Comparison of ENCODE assay signal across 35 cellular contexts in genomic region chr16:56583351-56583910, GRCh38. TPM values are rescaled to one million over a fixed set of nuclear protein-coding genes. Genes with fewer than 3 reads are reported as not detected.
"Had no signal": no experiment of that assay in that cellular context is flagged by ENCODE, and none has a peak within 500 bp of the region (broad histone marks: within the 10 kb centered on the region; RNA-seq: fewer than 3 reads in every experiment).

No MANE protein-coding gene starts in this region.

- ATAC-seq: activated CD4-positive, alpha-beta T cell treated with anti-CD3 and anti-CD28 coated beads for 36 hours; activated CD8-positive, alpha-beta memory T cell treated with anti-CD3 and anti-CD28 coated beads, Interleukin-2, amount 10 ng/mL, durations not matched to agents 7 days and 5 days; activated CD8-positive, alpha-beta T cell treated with anti-CD3 and anti-CD28 coated beads, Interleukin-2, amount 10 ng/mL, durations not matched to agents 7 days and 5 days; activated naive CD4-positive, alpha-beta T cell treated with anti-CD3 and anti-CD28 coated beads, Interleukin-2, amount 50 U/mL, for 72 hours; foreskin keratinocyte; gastrocnemius medialis; heart left ventricle had no signal

- H3K4me3 ChIP-seq: colonic mucosa, dorsolateral prefrontal cortex, esophagus muscularis mucosa, gastrocnemius medialis, heart left ventricle had no signal

- H3K36me3 Mint-ChIP-seq: activated CD4-positive, alpha-beta memory T cell treated with anti-CD3 and anti-CD28 coated beads for 36 hours; activated CD8-positive, alpha-beta memory T cell treated with anti-CD3 and anti-CD28 coated beads, Interleukin-2, amount 10 ng/mL, durations not matched to agents 7 days and 5 days; activated naive CD4-positive, alpha-beta T cell treated with anti-CD3 and anti-CD28 coated beads, Interleukin-2, amount 10 ng/mL, durations not matched to agents 7 days and 5 days; activated naive CD4-positive, alpha-beta T cell treated with anti-CD3 and anti-CD28 coated beads, Interleukin-2, amount 50 U/mL, for 72 hours; activated naive CD8-positive, alpha-beta T cell treated with anti-CD3 and anti-CD28 coated beads, Interleukin-2, amount 10 ng/mL, durations not matched to agents 7 days and 5 days had no signal

- H3K4me3 Mint-ChIP-seq: activated CD4-positive, alpha-beta memory T cell treated with anti-CD3 and anti-CD28 coated beads for 36 hours; activated CD4-positive, alpha-beta T cell treated with anti-CD3 and anti-CD28 coated beads for 36 hours; activated CD4-positive, alpha-beta T cell treated with anti-CD3 and anti-CD28 coated beads, Interleukin-2, amount 10 ng/mL, durations not matched to agents 24 days and 14 days; activated CD8-positive, alpha-beta memory T cell treated with anti-CD3 and anti-CD28 coated beads, Interleukin-2, amount 10 ng/mL, durations not matched to agents 7 days and 5 days; activated CD8-positive, alpha-beta T cell treated with anti-CD3 and anti-CD28 coated beads, Interleukin-2, amount 10 ng/mL, durations not matched to agents 7 days and 5 days; activated naive CD4-positive, alpha-beta T cell treated with anti-CD3 and anti-CD28 coated beads, Interleukin-2, amount 10 ng/mL, durations not matched to agents 7 days and 5 days; activated naive CD8-positive, alpha-beta T cell treated with anti-CD3 and anti-CD28 coated beads, Interleukin-2, amount 10 ng/mL, durations not matched to agents 7 days and 5 days; activated T-helper 1 cell treated with anti-CD3 and anti-CD28 coated beads, Interleukin-12 subunit alpha, Interleukin-12 subunit beta, Interleukin-2, Interleukin-4 antibody, amounts not matched to agents 30 ng/mL and 10 ng/mL and 1 ng/mL, durations not matched to agents 14 hours and 24 hours and 36 hours; dendritic cell treated with granulocyte-macrophage colony-stimulating factor and Interleukin-4, amounts not matched to agents 40 ng/mL and 50 ng/mL, for 4 days had no signal

- H3K4me1 Mint-ChIP-seq: activated CD4-positive, alpha-beta T cell treated with anti-CD3 and anti-CD28 coated beads for 36 hours; activated CD4-positive, alpha-beta T cell treated with anti-CD3 and anti-CD28 coated beads, Interleukin-2, amount 10 ng/mL, durations not matched to agents 24 days and 14 days; activated CD8-positive, alpha-beta memory T cell treated with anti-CD3 and anti-CD28 coated beads, Interleukin-2, amount 10 ng/mL, durations not matched to agents 7 days and 5 days; activated naive CD4-positive, alpha-beta T cell treated with anti-CD3 and anti-CD28 coated beads, Interleukin-2, amount 10 ng/mL, durations not matched to agents 7 days and 5 days had no signal

- H3K9me3 Mint-ChIP-seq: activated CD4-positive, alpha-beta memory T cell treated with anti-CD3 and anti-CD28 coated beads for 36 hours; activated CD4-positive, alpha-beta T cell treated with anti-CD3 and anti-CD28 coated beads, Interleukin-2, amount 10 ng/mL, durations not matched to agents 24 days and 14 days; activated naive CD4-positive, alpha-beta T cell treated with anti-CD3 and anti-CD28 coated beads, Interleukin-2, amount 10 ng/mL, durations not matched to agents 7 days and 5 days; activated naive CD4-positive, alpha-beta T cell treated with anti-CD3 and anti-CD28 coated beads, Interleukin-2, amount 50 U/mL, for 72 hours; activated naive CD8-positive, alpha-beta T cell treated with anti-CD3 and anti-CD28 coated beads, Interleukin-2, amount 10 ng/mL, durations not matched to agents 7 days and 5 days; activated T-helper 1 cell treated with anti-CD3 and anti-CD28 coated beads, Interleukin-12 subunit alpha, Interleukin-12 subunit beta, Interleukin-2, Interleukin-4 antibody, amounts not matched to agents 30 ng/mL and 10 ng/mL and 1 ng/mL, durations not matched to agents 14 hours and 24 hours and 36 hours; dendritic cell treated with granulocyte-macrophage colony-stimulating factor and Interleukin-4, amounts not matched to agents 40 ng/mL and 50 ng/mL, for 4 days had no signal

- DNase-seq: activated CD4-positive, alpha-beta memory T cell treated with anti-CD3 and anti-CD28 coated beads for 36 hours; activated CD4-positive, alpha-beta T cell treated with anti-CD3 and anti-CD28 coated beads for 36 hours; activated CD4-positive, alpha-beta T cell treated with anti-CD3 and anti-CD28 coated beads, Interleukin-2, amount 10 ng/mL, durations not matched to agents 24 days and 14 days; activated CD4-positive, CD25-positive, alpha-beta regulatory T cell; activated CD4-positive, CD25-positive, alpha-beta regulatory T cell treated with anti-CD3 and anti-CD28 coated beads, Interleukin-2, amount 50 U/mL, for 72 hours; activated CD8-positive, alpha-beta memory T cell treated with anti-CD3 and anti-CD28 coated beads, Interleukin-2, amount 10 ng/mL, durations not matched to agents 7 days and 5 days; activated CD8-positive, alpha-beta memory T cell treated with anti-CD3 and anti-CD28 coated beads, Interleukin-2, amount 50 U/mL, for 4 hours; activated CD8-positive, alpha-beta T cell treated with anti-CD3 and anti-CD28 coated beads, Interleukin-2, amount 10 ng/mL, durations not matched to agents 7 days and 5 days; activated gamma-delta T cell; activated naive CD4-positive, alpha-beta T cell; activated naive CD4-positive, alpha-beta T cell treated with anti-CD3 and anti-CD28 coated beads, Interleukin-2, amount 10 ng/mL, durations not matched to agents 7 days and 5 days; activated naive CD8-positive, alpha-beta T cell treated with anti-CD3 and anti-CD28 coated beads, Interleukin-2, amount 10 ng/mL, durations not matched to agents 7 days and 5 days; activated T-cell treated with anti-CD3 and anti-CD28 coated beads, Interleukin-2, amount 50 U/mL, for 1 hour; activated T-cell treated with anti-CD3 and anti-CD28 coated beads, Interleukin-2, amount 50 U/mL, for 48 hours; amniotic stem cell; anterior cingulate cortex; brain microvascular endothelial cell; colonic mucosa; dorsolateral prefrontal cortex; effector memory CD4-positive, alpha-beta T cell; erythroblast; foreskin keratinocyte; gastrocnemius medialis; glutamatergic neuron; heart left ventricle; T-helper 1 cell; T-helper 2 cell had no signal

- H3K9me3 ChIP-seq: colonic mucosa, esophagus muscularis mucosa, gastrocnemius medialis, heart left ventricle had no signal

- H3K27ac ChIP-seq: brain microvascular endothelial cell, colonic mucosa, esophagus muscularis mucosa, foreskin keratinocyte, gastrocnemius medialis, heart left ventricle had no signal

- H3K27ac Mint-ChIP-seq: activated CD4-positive, alpha-beta memory T cell treated with anti-CD3 and anti-CD28 coated beads for 36 hours; activated CD4-positive, alpha-beta T cell treated with anti-CD3 and anti-CD28 coated beads for 36 hours; activated CD4-positive, alpha-beta T cell treated with anti-CD3 and anti-CD28 coated beads, Interleukin-2, amount 10 ng/mL, durations not matched to agents 24 days and 14 days; activated CD8-positive, alpha-beta memory T cell treated with anti-CD3 and anti-CD28 coated beads, Interleukin-2, amount 10 ng/mL, durations not matched to agents 7 days and 5 days; activated CD8-positive, alpha-beta T cell treated with anti-CD3 and anti-CD28 coated beads, Interleukin-2, amount 10 ng/mL, durations not matched to agents 7 days and 5 days; activated naive CD4-positive, alpha-beta T cell treated with anti-CD3 and anti-CD28 coated beads, Interleukin-2, amount 10 ng/mL, durations not matched to agents 7 days and 5 days; activated naive CD4-positive, alpha-beta T cell treated with anti-CD3 and anti-CD28 coated beads, Interleukin-2, amount 50 U/mL, for 72 hours; activated naive CD8-positive, alpha-beta T cell treated with anti-CD3 and anti-CD28 coated beads, Interleukin-2, amount 10 ng/mL, durations not matched to agents 7 days and 5 days; activated T-helper 1 cell treated with anti-CD3 and anti-CD28 coated beads, Interleukin-12 subunit alpha, Interleukin-12 subunit beta, Interleukin-2, Interleukin-4 antibody, amounts not matched to agents 30 ng/mL and 10 ng/mL and 1 ng/mL, durations not matched to agents 14 hours and 24 hours and 36 hours; dendritic cell treated with granulocyte-macrophage colony-stimulating factor and Interleukin-4, amounts not matched to agents 40 ng/mL and 50 ng/mL, for 4 days had no signal

RNA-seq across cellular contexts. Expression of gene MT3, which starts 5.9 kb away (rescaled TPM):
- total RNA-seq: astrocyte, bronchial epithelial cell, foreskin keratinocyte, gastrocnemius medialis had no signal

RNA-seq across cellular contexts. Expression of gene MT4, which starts 18.6 kb away (rescaled TPM):
- total RNA-seq: activated CD4-positive, alpha-beta memory T cell treated with anti-CD3 and anti-CD28 coated beads for 36 hours; activated CD4-positive, alpha-beta T cell treated with anti-CD3 and anti-CD28 coated beads for 36 hours; activated CD4-positive, alpha-beta T cell treated with anti-CD3 and anti-CD28 coated beads, Interleukin-2, amount 10 ng/mL, durations not matched to agents 24 days and 14 days; activated CD8-positive, alpha-beta memory T cell treated with anti-CD3 and anti-CD28 coated beads for 36 hours; activated CD8-positive, alpha-beta memory T cell treated with anti-CD3 and anti-CD28 coated beads, Interleukin-2, amount 10 ng/mL, durations not matched to agents 7 days and 5 days; activated CD8-positive, alpha-beta T cell treated with anti-CD3 and anti-CD28 coated beads, Interleukin-2, amount 10 ng/mL, durations not matched to agents 7 days and 5 days; activated naive CD4-positive, alpha-beta T cell treated with anti-CD3 and anti-CD28 coated beads, Interleukin-2, amount 50 U/mL, for 72 hours; activated naive CD8-positive, alpha-beta T cell treated with anti-CD3 and anti-CD28 coated beads, Interleukin-2, amount 10 ng/mL, durations not matched to agents 7 days and 5 days; activated T-helper 1 cell treated with anti-CD3 and anti-CD28 coated beads, Interleukin-12 subunit alpha, Interleukin-12 subunit beta, Interleukin-2, Interleukin-4 antibody, amounts not matched to agents 30 ng/mL and 10 ng/mL and 1 ng/mL, durations not matched to agents 14 hours and 24 hours and 36 hours; astrocyte; bronchial epithelial cell; cardiac septum; colonic mucosa; dorsolateral prefrontal cortex; esophagus muscularis mucosa; foreskin keratinocyte; gastrocnemius medialis; heart left ventricle had no signal

RNA-seq across cellular contexts. Expression of gene MT1M, which starts 49.0 kb away (rescaled TPM):
- total RNA-seq: activated CD4-positive, alpha-beta memory T cell treated with anti-CD3 and anti-CD28 coated beads for 36 hours; activated CD4-positive, alpha-beta T cell treated with anti-CD3 and anti-CD28 coated beads for 36 hours; activated CD4-positive, alpha-beta T cell treated with anti-CD3 and anti-CD28 coated beads, Interleukin-2, amount 10 ng/mL, durations not matched to agents 24 days and 14 days; activated CD8-positive, alpha-beta memory T cell treated with anti-CD3 and anti-CD28 coated beads for 36 hours; activated CD8-positive, alpha-beta memory T cell treated with anti-CD3 and anti-CD28 coated beads, Interleukin-2, amount 10 ng/mL, durations not matched to agents 7 days and 5 days; activated CD8-positive, alpha-beta T cell treated with anti-CD3 and anti-CD28 coated beads, Interleukin-2, amount 10 ng/mL, durations not matched to agents 7 days and 5 days; activated naive CD4-positive, alpha-beta T cell treated with anti-CD3 and anti-CD28 coated beads, Interleukin-2, amount 50 U/mL, for 72 hours; activated naive CD8-positive, alpha-beta T cell treated with anti-CD3 and anti-CD28 coated beads, Interleukin-2, amount 10 ng/mL, durations not matched to agents 7 days and 5 days; activated T-helper 1 cell treated with anti-CD3 and anti-CD28 coated beads, Interleukin-12 subunit alpha, Interleukin-12 subunit beta, Interleukin-2, Interleukin-4 antibody, amounts not matched to agents 30 ng/mL and 10 ng/mL and 1 ng/mL, durations not matched to agents 14 hours and 24 hours and 36 hours; astrocyte; foreskin keratinocyte had no signal
